ENCODE assay signal across 14 cellular contexts in the genomic region with DNA sequence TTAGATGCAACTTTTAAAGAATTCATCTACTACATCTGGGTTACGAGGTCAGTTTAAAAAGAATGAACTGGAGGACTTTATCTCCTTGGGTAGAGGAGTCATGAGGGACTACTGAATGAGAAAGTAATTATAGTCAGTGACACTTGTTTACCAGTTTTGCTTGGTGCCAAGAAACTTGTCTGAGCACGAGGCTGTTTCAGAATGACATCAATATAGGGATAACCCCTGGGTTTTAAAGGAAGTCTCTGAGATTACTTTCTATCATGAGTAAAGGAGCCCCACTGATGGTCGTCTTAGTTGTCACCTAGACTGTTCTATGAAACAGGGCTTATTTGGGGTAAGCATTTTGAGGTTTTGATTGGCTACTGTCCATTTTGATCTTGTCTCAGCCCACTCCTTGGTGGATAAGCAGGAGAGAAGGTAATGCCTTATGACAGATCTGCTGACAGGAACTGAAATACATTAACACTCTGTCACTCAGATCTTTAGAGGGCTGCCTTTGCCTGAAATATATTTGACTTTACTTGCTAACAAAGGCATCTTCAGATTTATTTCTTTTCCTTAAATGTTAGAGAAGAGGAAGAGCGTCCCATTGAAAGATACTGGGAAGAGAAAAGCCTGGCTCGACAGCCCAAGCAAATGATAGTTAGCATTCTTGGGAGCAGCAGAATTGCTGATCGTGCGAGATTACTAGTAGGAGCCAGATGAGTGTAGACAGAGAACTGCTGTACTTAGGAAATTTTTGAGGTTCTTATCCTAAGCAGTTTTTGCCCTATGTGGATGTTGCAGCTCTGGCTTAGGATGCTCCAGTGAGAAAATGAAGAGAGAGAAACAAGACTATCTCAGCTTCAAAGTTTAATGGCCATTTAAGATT.
DNase-seq lines count a peak whose midpoint lies in the region; ATAC-seq, FAIRE-seq and TF ChIP-seq lines count a peak whose summit lies in the region.
"Had no signal": no experiment of that assay in that cellular context is flagged by ENCODE, and none has a peak within 500 bp of the region (broad histone marks: within the 10 kb centered on the region; RNA-seq: fewer than 3 reads in every experiment).

No MANE protein-coding gene starts in this region.

- no peaks in the 10 kb centered on the region for H3K36me3 ChIP-seq in HepG2 (replicated peaks in 1 of 2; ENCODE audit: control insufficient read depth in 1 of 2, insufficient read depth in 2 of 2, low read length in 2 of 2)
- H3K36me3 ChIP-seq in right lobe of liver, result no peaks in the 10 kb centered on the region
- no peaks in the 10 kb centered on the region for H3K36me3 ChIP-seq in bronchial epithelial cell (ENCODE audit: control insufficient read depth, insufficient read depth, low read length)
- H3K36me3 ChIP-seq: neural progenitor cell had no signal

- DNase-seq in HepG2 (ENCODE audit: low spot score) (no peak), right lobe of liver (no peak), bronchial epithelial cell (ENCODE audit: low read depth) (peak; percentile 92), nucleus accumbens (lab: John Stamatoyannopoulos, UW) (no peak), iPS-NIHi11 (ENCODE audit: low spot score) (no peak)
- no peak for DNase-seq in CD4-positive, alpha-beta T cell
- DNase-seq in activated CD4-positive, alpha-beta T cell treated with anti-CD3 and anti-CD28 coated beads for 4 hours, result no peak
- DNase-seq: DND-41, foreskin melanocyte, left colon had no signal

- H3K4me1 Mint-ChIP-seq in CD4-positive, alpha-beta T cell (ENCODE audit: low read depth), result peaks cover 10% of the 10 kb centered on the region
- H3K4me1 Mint-ChIP-seq: neural progenitor cell had no signal

- in situ Hi-C loops in HepG2 (cut with HindIII; ENCODE audit: extremely low pct_ligation_motif_present, low pct_unique_long_range_greater_than_20kb), result no loop called here

- no peak overlapping the region for H3K27ac Mint-ChIP-seq in CD4-positive, alpha-beta T cell
- H3K27ac Mint-ChIP-seq: GM23338, neural progenitor cell had no signal

- H3K36me3 Mint-ChIP-seq in CD4-positive, alpha-beta T cell (ENCODE audit: low read depth), result peaks cover 25% of the 10 kb centered on the region

- H3K4me1 ChIP-seq in HepG2 (ENCODE audit: insufficient read depth, low read length) (peaks cover 10% of the 10 kb centered on the region), right lobe of liver (no peaks in the 10 kb centered on the region)
- H3K4me1 ChIP-seq: neural progenitor cell had no signal

- BruUV-seq in HepG2 (replicated peaks; lab: Mats Ljungman, UMichigan), result no TSS peak

- peaks cover 2% of the 10 kb centered on the region for H3K9me3 Mint-ChIP-seq in CD4-positive, alpha-beta T cell
- H3K9me3 Mint-ChIP-seq: neural progenitor cell had no signal

- TF ChIP-seq EP300 in HepG2 (IDR thresholded peaks at IDR 0.05; ENCODE audit: low read depth in 2 of 2, low read length in 2 of 2) (no peak), HepG2 (CRISPR knock-in tag; IDR thresholded peaks at IDR 0.05; ENCODE audit: borderline replicate concordance) (no peak)

- no peak overlapping the region for H3K9ac ChIP-seq in HepG2 (ENCODE audit: insufficient read depth, low read depth, low read length)
- H3K9ac ChIP-seq: neural progenitor cell had no signal

- H3K27me3 Mint-ChIP-seq in CD4-positive, alpha-beta T cell, result no peaks in the 10 kb centered on the region

- H3K79me2 ChIP-seq in HepG2 (ENCODE audit: insufficient read depth, low read length), result no peaks in the 10 kb centered on the region

- POLR2A ChIA-PET in HepG2 (lab: Yijun Ruan, JAX), result no interaction called here
- POLR2A ChIA-PET in CD4-positive, alpha-beta T cell (lab: Charles Lee), result no interaction called here

- CTCF ChIA-PET in HepG2 (lab: Yijun Ruan, JAX; ENCODE audit: low intra/inter-chr PET ratio, low total read pairs), result no interaction called here
- CTCF ChIA-PET in CD4-positive, alpha-beta T cell (lab: Charles Lee), result no interaction called here

- intact Hi-C loops in HepG2 (cut with micrococcal nuclease; ENCODE audit: unreplicated experiment) (no loop called here), right lobe of liver (cut with DNase I) (no loop called here)
- intact Hi-C loops in CD4-positive, alpha-beta T cell (cut with DNase I, micrococcal nuclease), result no loop called here

- TF ChIP-seq CTCF in HepG2 (CRISPR knock-in tag; IDR thresholded peaks at IDR 0.05) (no peak), right lobe of liver (IDR thresholded peaks at IDR 0.05) (no peak), bronchial epithelial cell (IDR thresholded peaks at IDR 0.05; ENCODE audit: insufficient read depth, low read length, severe bottlenecking) (no peak)
- TF ChIP-seq CTCF in CD4-positive, alpha-beta T cell (IDR thresholded peaks at IDR 0.05), result no peak

- H3K4me3 Mint-ChIP-seq in CD4-positive, alpha-beta T cell, result no peak overlapping the region
- H3K4me3 Mint-ChIP-seq: GM23338, neural progenitor cell had no signal

- no peak overlapping the region for H3K27ac ChIP-seq in HepG2 (ENCODE audit: extremely low read length, insufficient read depth, low read length)
- no peak overlapping the region for H3K27ac ChIP-seq in right lobe of liver
- no peak overlapping the region for H3K27ac ChIP-seq in CD4-positive, alpha-beta T cell (ENCODE audit: low read depth, low read length)
- H3K27ac ChIP-seq: neural progenitor cell had no signal

- ATAC-seq in HepG2 (no peak), right lobe of liver (no peak), HG02852 (IDR thresholded peaks at IDR 0.05; ENCODE audit: unreplicated experiment) (peak; percentile 60)
- no peak for ATAC-seq in CD4-positive, alpha-beta T cell (ENCODE audit: poor library complexity)
- ATAC-seq: GM23338, left colon had no signal

- no peak for TF ChIP-seq RAD21 in HepG2 (CRISPR knock-in tag; IDR thresholded peaks at IDR 0.05)

- FAIRE-seq in HepG2 (lab: Jason Lieb, UNC) (no peak), bronchial epithelial cell (lab: Jason Lieb, UNC) (no peak)
- FAIRE-seq: urothelium cell line had no signal

- H3K27me3 ChIP-seq in HepG2 (ENCODE audit: control insufficient read depth in 1 of 2, insufficient read depth in 2 of 2, low read length in 2 of 2), result no peaks in the 10 kb centered on the region
- H3K27me3 ChIP-seq in right lobe of liver, result no peaks in the 10 kb centered on the region
- no peaks in the 10 kb centered on the region for H3K27me3 ChIP-seq in bronchial epithelial cell (ENCODE audit: control insufficient read depth, insufficient read depth, low read length)
- H3K27me3 ChIP-seq in CD4-positive, alpha-beta T cell (ENCODE audit: control insufficient read depth, insufficient read depth, low read length), result no peaks in the 10 kb centered on the region
- H3K27me3 ChIP-seq: neural progenitor cell had no signal

- H4K20me1 ChIP-seq in HepG2 (ENCODE audit: insufficient read depth, low read length), result no peaks in the 10 kb centered on the region

- TF ChIP-seq POLR2A in HepG2 (IDR thresholded peaks at IDR 0.05; ENCODE audit: insufficient read depth in 1 of 2, low read depth in 2 of 2, low read length in 2 of 2) (no peak), right lobe of liver (IDR thresholded peaks at IDR 0.05) (no peak)

- H3K4me3 ChIP-seq in HepG2 (replicated peaks in 1 of 3; ENCODE audit: insufficient read depth in 1 of 3, low read depth in 2 of 3, low read length in 3 of 3) (no peak overlapping the region), right lobe of liver (no peak overlapping the region), bronchial epithelial cell (ENCODE audit: low read depth, low read length) (no peak overlapping the region)
- H3K4me3 ChIP-seq: GM23338, neural progenitor cell had no signal

- WGBS in HepG2 (ENCODE audit: low lambda C conversion rate), result 96% methylated on average over 7 of the region's 7 CpGs
- WGBS in right lobe of liver (ENCODE audit: insufficient coverage, low coverage, low lambda C conversion rate, missing lambda C conversion rate), result 70% methylated on average over 6 of the region's 7 CpGs

- H3K9me3 ChIP-seq in HepG2 (ENCODE audit: low read length) (no peaks in the 10 kb centered on the region), right lobe of liver (no peaks in the 10 kb centered on the region)
- no peaks in the 10 kb centered on the region for H3K9me3 ChIP-seq in CD4-positive, alpha-beta T cell (ENCODE audit: control insufficient read depth, low read length)

- H2AFZ ChIP-seq in HepG2 (ENCODE audit: low read length), result no peak overlapping the region
- H2AFZ ChIP-seq: GM23338, neural progenitor cell had no signal

- no peak overlapping the region for H3K4me2 ChIP-seq in HepG2 (ENCODE audit: low read depth, low read length)
- H3K4me2 ChIP-seq: GM23338, neural progenitor cell had no signal

TF ChIP-seq in HepG2, 621 proteins besides CTCF, POLR2A, EP300 and RAD21:
- peak; percentile 84 to 94 for TF ChIP-seq MAFK (conservative IDR thresholded peaks at IDR 0.05 in 1 of 2, IDR thresholded peaks at IDR 0.05 in 1 of 2; ENCODE audit: low read length in 2 of 2)
- TF ChIP-seq ISL2 (CRISPR knock-in tag; IDR thresholded peaks at IDR 0.05), result no peak
- no peak for TF ChIP-seq MATR3 (CRISPR knock-in tag; IDR thresholded peaks at IDR 0.05)
- TF ChIP-seq, protein P1, sequence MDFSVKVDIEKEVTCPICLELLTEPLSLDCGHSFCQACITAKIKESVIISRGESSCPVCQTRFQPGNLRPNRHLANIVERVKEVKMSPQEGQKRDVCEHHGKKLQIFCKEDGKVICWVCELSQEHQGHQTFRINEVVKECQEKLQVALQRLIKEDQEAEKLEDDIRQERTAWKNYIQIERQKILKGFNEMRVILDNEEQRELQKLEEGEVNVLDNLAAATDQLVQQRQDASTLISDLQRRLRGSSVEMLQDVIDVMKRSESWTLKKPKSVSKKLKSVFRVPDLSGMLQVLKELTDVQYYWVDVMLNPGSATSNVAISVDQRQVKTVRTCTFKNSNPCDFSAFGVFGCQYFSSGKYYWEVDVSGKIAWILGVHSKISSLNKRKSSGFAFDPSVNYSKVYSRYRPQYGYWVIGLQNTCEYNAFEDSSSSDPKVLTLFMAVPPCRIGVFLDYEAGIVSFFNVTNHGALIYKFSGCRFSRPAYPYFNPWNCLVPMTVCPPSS (IDR thresholded peaks at IDR 0.05), result no peak
- peak; percentile 90 for TF ChIP-seq MAFF (IDR thresholded peaks at IDR 0.05; ENCODE audit: low read depth, low read length)
- no peak for TF ChIP-seq ZNF781 (CRISPR knock-in tag; IDR thresholded peaks at IDR 0.05; ENCODE audit: borderline replicate concordance, not compliant biosample characterization)
- TF ChIP-seq ZNF260 (CRISPR knock-in tag; IDR thresholded peaks at IDR 0.05; ENCODE audit: borderline replicate concordance, low read depth), result no peak
- no peak for TF ChIP-seq GATAD1 (CRISPR knock-in tag; IDR thresholded peaks at IDR 0.05)
